Comparison of ENCODE assay signal across 15 cellular contexts in genomic region chr10:114647545-114648138, GRCh38. TPM values are rescaled to one million over a fixed set of nuclear protein-coding genes. Genes with fewer than 3 reads are reported as not detected.
DNase-seq lines count a peak whose midpoint lies in the region; ATAC-seq, FAIRE-seq and TF ChIP-seq lines count a peak whose summit lies in the region.
"Had no signal": no experiment of that assay in that cellular context is flagged by ENCODE, and none has a peak within 500 bp of the region (broad histone marks: within the 10 kb centered on the region; RNA-seq: fewer than 3 reads in every experiment).

No MANE protein-coding gene starts in this region.

- H3K9me2 ChIP-seq in OCI-LY7 (ENCODE audit: insufficient read depth, low read length): no peaks in the 10 kb centered on the region

- H3K9me1 ChIP-seq in keratinocyte (ENCODE audit: control insufficient read depth, extremely low read depth, insufficient read depth, low read length): no peaks in the 10 kb centered on the region

- H3K4me1 Mint-ChIP-seq in astrocyte (ENCODE audit: low read depth, unreplicated experiment): peaks cover 31% of the 10 kb centered on the region
- H3K4me1 Mint-ChIP-seq in immature natural killer cell: no peaks in the 10 kb centered on the region

- WGBS in psoas muscle, 3 donors: 77 to 94% (median 89%) methylated on average over 2 of the region's 2 CpGs

- POLR2A ChIA-PET in OCI-LY7 (lab: Charles Lee): interaction anchor here (0.6 kb wide), 1 partner anchor 228 kb away, joined by 3 read pairs; no protein-coding TSS in a partner anchor

- H3K4me3 ChIP-seq in astrocyte (ENCODE audit: insufficient read depth, low read depth, low read length) (no peak overlapping the region), keratinocyte (ENCODE audit: control insufficient read depth in 2 of 3, extremely low read depth in 1 of 3, insufficient read depth in 2 of 3, low read depth in 1 of 3, low read length in 3 of 3) (no peak overlapping the region), OCI-LY7 (ENCODE audit: low read depth, low read length, poor library complexity, severe bottlenecking) (no peak overlapping the region), psoas muscle (no peak overlapping the region)
- H3K4me3 ChIP-seq: HAP-1, left lung had no signal

- no peak overlapping the region for H3K4me3 Mint-ChIP-seq in astrocyte (ENCODE audit: unreplicated experiment)
- H3K4me3 Mint-ChIP-seq in immature natural killer cell: no peak overlapping the region
- H3K4me3 Mint-ChIP-seq: activated T-cell treated with anti-CD3 and anti-CD28 coated beads, Interleukin-2, amount 50 U/mL, for 24 hours had no signal

- H3K36me3 ChIP-seq in astrocyte (ENCODE audit: insufficient read depth, low read length) (no peaks in the 10 kb centered on the region), keratinocyte (ENCODE audit: control insufficient read depth in 2 of 2, extremely low read depth in 1 of 2, insufficient read depth in 2 of 2, low read length in 2 of 2) (no peaks in the 10 kb centered on the region), OCI-LY7 (ENCODE audit: insufficient read depth, low read length) (no peaks in the 10 kb centered on the region), psoas muscle (ENCODE audit: insufficient read depth in 1 of 2, low read depth in 1 of 2) (no peaks in the 10 kb centered on the region)
- H3K36me3 ChIP-seq: HAP-1, left lung had no signal

- peak; percentile 35 for DNase-seq in AG08395 (ENCODE audit: low spot score)
- DNase-seq in LHCN-M2 (ENCODE audit: low read depth): peak; percentile 59
- DNase-seq in astrocyte (ENCODE audit: low read depth): peak; percentile 62
- DNase-seq in keratinocyte (ENCODE audit: low read depth, low spot score): no peak
- no peak for DNase-seq in OCI-LY7 (ENCODE audit: low spot score)
- no peak for DNase-seq in psoas muscle
- DNase-seq in immature natural killer cell: no peak
- DNase-seq: activated CD4-positive, CD25-positive, alpha-beta regulatory T cell treated with anti-CD3 and anti-CD28 coated beads, Interleukin-2, amount 50 U/mL, for 72 hours; activated naive CD4-positive, alpha-beta T cell; activated T-cell treated with anti-CD3 and anti-CD28 coated beads, Interleukin-2, amount 50 U/mL, for 24 hours; left lung; NK-92 treated with Interleukin-12 subunit alpha and Interleukin-12 subunit beta, amount 100 ng/mL, for 24 hours; stimulated activated CD8-positive, alpha-beta memory T cell treated with anti-CD3 and anti-CD28 coated beads, Interleukin-4, amount 100 ng/mL, for 48 hours had no signal

- H3K4me2 ChIP-seq in astrocyte (ENCODE audit: low read length): peak overlapping the region; percentile 45
- peak overlapping the region; percentile 53 for H3K4me2 ChIP-seq in keratinocyte (ENCODE audit: control insufficient read depth, extremely low read depth, insufficient read depth, low read depth, low read length)
- H3K4me2 ChIP-seq in OCI-LY7 (ENCODE audit: low read length): no peak overlapping the region

- CTCF ChIA-PET in OCI-LY7 (lab: Charles Lee; ENCODE audit: unreplicated experiment): no interaction called here

- H2AFZ ChIP-seq in astrocyte (ENCODE audit: low read depth, low read length) (no peak overlapping the region), keratinocyte (ENCODE audit: control insufficient read depth, low read length) (no peak overlapping the region), OCI-LY7 (ENCODE audit: low read length) (no peak overlapping the region)

- no peak for TF ChIP-seq CTCF in astrocyte (IDR thresholded peaks at IDR 0.05; ENCODE audit: insufficient read depth, low read depth, low read length)
- no peak for TF ChIP-seq CTCF in keratinocyte (optimal IDR thresholded peaks at IDR 0.05 in 1 of 3, IDR thresholded peaks at IDR 0.05 in 1 of 3, conservative IDR thresholded peaks at IDR 0.05 in 1 of 3; ENCODE audit: extremely low read depth in 1 of 3, insufficient read depth in 2 of 3, low read length in 3 of 3)
- TF ChIP-seq CTCF in OCI-LY7 (conservative IDR thresholded peaks at IDR 0.05; ENCODE audit: low read length): no peak
- no peak for TF ChIP-seq CTCF in psoas muscle (IDR thresholded peaks at IDR 0.05)

- peak overlapping the region; percentile 37 for H3K27ac Mint-ChIP-seq in astrocyte (ENCODE audit: unreplicated experiment)
- no peak overlapping the region for H3K27ac Mint-ChIP-seq in immature natural killer cell
- H3K27ac Mint-ChIP-seq: activated T-cell treated with anti-CD3 and anti-CD28 coated beads, Interleukin-2, amount 50 U/mL, for 24 hours had no signal

- H3K27me3 Mint-ChIP-seq in astrocyte (ENCODE audit: low read depth, unreplicated experiment): no peaks in the 10 kb centered on the region
- peaks cover 0 to 6% (median 3%) of the 10 kb centered on the region in 3 donors for H3K27me3 Mint-ChIP-seq in immature natural killer cell (ENCODE audit: low read depth in 3 of 3)
- H3K27me3 Mint-ChIP-seq: activated T-cell treated with anti-CD3 and anti-CD28 coated beads, Interleukin-2, amount 50 U/mL, for 24 hours had no signal

- H3K27me3 ChIP-seq in astrocyte (ENCODE audit: insufficient read depth, low read length) (peaks cover 4% of the 10 kb centered on the region), keratinocyte (ENCODE audit: control insufficient read depth, extremely low read depth, insufficient read depth, low read length) (no peaks in the 10 kb centered on the region), psoas muscle (ENCODE audit: insufficient read depth in 3 of 3, low read length in 2 of 3) (no peaks in the 10 kb centered on the region)
- H3K27me3 ChIP-seq: left lung had no signal

- no TSS peak for BruUV-seq in OCI-LY7 (replicated peaks; lab: Mats Ljungman, UMichigan)

- intact Hi-C loops in OCI-LY7 (cut with micrococcal nuclease; ENCODE audit: unreplicated experiment): no loop called here
- intact Hi-C loops in psoas muscle (cut with DNase I): no loop called here

- H3K9me3 Mint-ChIP-seq in astrocyte (ENCODE audit: unreplicated experiment) (no peaks in the 10 kb centered on the region), immature natural killer cell (no peaks in the 10 kb centered on the region)
- H3K9me3 Mint-ChIP-seq: activated T-cell treated with anti-CD3 and anti-CD28 coated beads, Interleukin-2, amount 50 U/mL, for 24 hours had no signal

- H3K9ac ChIP-seq in astrocyte (ENCODE audit: low read length) (peak overlapping the region; percentile 35), keratinocyte (ENCODE audit: control insufficient read depth, extremely low read depth, insufficient read depth, low read length) (no peak overlapping the region)

- H3K36me3 Mint-ChIP-seq in astrocyte (ENCODE audit: low read depth, unreplicated experiment) (no peaks in the 10 kb centered on the region), immature natural killer cell (no peaks in the 10 kb centered on the region)

- peaks cover 18% of the 10 kb centered on the region for H3K4me1 ChIP-seq in astrocyte (ENCODE audit: insufficient read depth, low read length)
- H3K4me1 ChIP-seq in keratinocyte (ENCODE audit: control insufficient read depth, extremely low read depth, insufficient read depth, low read length): peaks cover 30% of the 10 kb centered on the region
- H3K4me1 ChIP-seq in OCI-LY7 (ENCODE audit: insufficient read depth, low read length, poor library complexity, severe bottlenecking): no peaks in the 10 kb centered on the region
- peaks cover 8% of the 10 kb centered on the region for H3K4me1 ChIP-seq in psoas muscle
- H3K4me1 ChIP-seq: HAP-1 had no signal

- H4K20me1 ChIP-seq in astrocyte (ENCODE audit: insufficient read depth, low read length): no peaks in the 10 kb centered on the region
- no peaks in the 10 kb centered on the region for H4K20me1 ChIP-seq in keratinocyte (ENCODE audit: control insufficient read depth, extremely low read depth, insufficient read depth, low read length)
- no peaks in the 10 kb centered on the region for H4K20me1 ChIP-seq in OCI-LY7 (ENCODE audit: insufficient read depth, low read length)

- ATAC-seq in psoas muscle: no peak
- ATAC-seq in HG03139 (IDR thresholded peaks at IDR 0.05; ENCODE audit: unreplicated experiment): no peak

- dilution Hi-C loops in keratinocyte (cut with MboI; ENCODE audit: extremely low pct_ligation_motif_present, low sequenced_read_pairs): no loop called here

- no peak for FAIRE-seq in astrocyte (lab: Jason Lieb, UNC)
- peak; percentile 48 for FAIRE-seq in keratinocyte (lab: Jason Lieb, UNC)

- peak overlapping the region; percentile 44 for H3K27ac ChIP-seq in astrocyte (ENCODE audit: low read depth, low read length)
- peak overlapping the region; percentile 36 for H3K27ac ChIP-seq in keratinocyte (ENCODE audit: control insufficient read depth, insufficient read depth, low read length)
- H3K27ac ChIP-seq in OCI-LY7 (ENCODE audit: low read depth, low read length, poor library complexity, severe bottlenecking): no peak overlapping the region
- no peak overlapping the region for H3K27ac ChIP-seq in psoas muscle
- H3K27ac ChIP-seq: left lung had no signal

- H3K9me3 ChIP-seq in astrocyte (ENCODE audit: insufficient read depth, low read depth, low read length): no peaks in the 10 kb centered on the region
- no peaks in the 10 kb centered on the region for H3K9me3 ChIP-seq in keratinocyte (ENCODE audit: control insufficient read depth, low read depth, low read length)
- H3K9me3 ChIP-seq in OCI-LY7 (ENCODE audit: low read length): no peaks in the 10 kb centered on the region
- H3K9me3 ChIP-seq in psoas muscle: no peaks in the 10 kb centered on the region
- H3K9me3 ChIP-seq: HAP-1, left lung had no signal

- H3K79me2 ChIP-seq in astrocyte (ENCODE audit: insufficient read depth, low read length): no peaks in the 10 kb centered on the region
- no peaks in the 10 kb centered on the region for H3K79me2 ChIP-seq in keratinocyte (ENCODE audit: control insufficient read depth, insufficient read depth, low read length)
- no peaks in the 10 kb centered on the region for H3K79me2 ChIP-seq in OCI-LY7 (ENCODE audit: insufficient read depth, low read depth, low read length)

RNA-seq across cellular contexts. Expression of gene ABLIM1, which starts 10.4 kb away (rescaled TPM):
- 0.26 and 0.69 TPM in 2 replicates for total RNA-seq in LHCN-M2 (2014; rRNA removed)
- 2.9 TPM for polyA plus RNA-seq in LHCN-M2 (2012)
- total RNA-seq in astrocyte: 70.0 and 70.1 TPM in 2 replicates
- polyA plus RNA-seq in keratinocyte: 47.6 to 91.7 TPM (median 55.2 TPM) in 3 replicates
- polyA plus RNA-seq in keratinocyte (2011; ENCODE audit: low read depth): 51.1 TPM
- 61.3 and 74.1 TPM in 2 replicates for polyA plus RNA-seq in keratinocyte (2011; cell fraction: cytosol; rRNA removed)
- polyA plus RNA-seq in keratinocyte (2011; cell fraction: nucleus; rRNA removed): 69.3 and 88.6 TPM in 2 replicates
- 25.7 and 67.7 TPM in 2 replicates for polyA plus RNA-seq in keratinocyte (2012; ENCODE audit: low replicate concordance)
- polyA minus RNA-seq in keratinocyte: 76.9 to 204 TPM (median 159 TPM) in 3 replicates
- 61.8 TPM for polyA minus RNA-seq in keratinocyte (2011; cell fraction: cytosol; rRNA and poly(A)+ RNA removed)
- 73.0 and 119 TPM in 2 replicates for polyA minus RNA-seq in keratinocyte (2011; cell fraction: nucleus; rRNA and poly(A)+ RNA removed)
- total RNA-seq in OCI-LY7 (2014; rRNA removed; shearing (Covaris generic)): 61.1 and 94.2 TPM in 2 replicates
- total RNA-seq in OCI-LY7 (2022): 246 and 268 TPM in 2 replicates
- total RNA-seq in psoas muscle: 100 to 1,000 TPM in 2 of 4 donors, 10 to 100 TPM in 2; 21.8 to 183 (median 66.8) TPM
- polyA plus RNA-seq in psoas muscle: 10 to 100 TPM; 15.4 to 17.2 (median 16.5) TPM
- 100 to 1,000 TPM in 1 of 3 donors, 10 to 100 TPM in 2; 66.2 to 121 (median 74.1) TPM for polyA plus RNA-seq in immature natural killer cell

Comparison
In these comparisons a context has a peak if more than half of its experiments do, and no peak if none do; other contexts are left out.
1. DNase-seq: peak in AG08395 (single experiment), LHCN-M2 (single experiment) and astrocyte (single experiment); none in keratinocyte (single experiment), OCI-LY7 (single experiment), psoas muscle (0 of 2) and immature natural killer cell (0 of 3).
2. H3K27ac ChIP-seq: peak in astrocyte (single experiment) and keratinocyte (single experiment); none in OCI-LY7 (single experiment) and psoas muscle (single experiment).
3. RNA of gene ABLIM1, which starts 10.4 kb away (total RNA-seq): 61.1 to 268 TPM in OCI-LY7, 21.8 to 183 TPM in psoas muscle and 70.0 to 70.1 TPM in astrocyte; 0.26 to 0.69 TPM in LHCN-M2; every median in the first group is over 10 times any median in the second.